ENCODE assay signal across 19 cellular contexts in genomic region chr9:8262625-8263622, GRCh38.
DNase-seq lines count a peak whose midpoint lies in the region; ATAC-seq, FAIRE-seq and TF ChIP-seq lines count a peak whose summit lies in the region.
"Had no signal": no experiment of that assay in that cellular context is flagged by ENCODE, and none has a peak within 500 bp of the region (broad histone marks: within the 10 kb centered on the region; RNA-seq: fewer than 3 reads in every experiment).

No MANE protein-coding gene starts in this region.

- no peak overlapping the region for H3K27ac ChIP-seq in foreskin keratinocyte
- H3K27ac ChIP-seq: KMS-11, RWPE1, suprapubic skin had no signal

- ATAC-seq in sciatic nerve (peak; percentile 30), foreskin keratinocyte (no peak)
- ATAC-seq: activated CD8-positive, alpha-beta T cell treated with anti-CD3 and anti-CD28 coated beads, Interleukin-2, amount 10 ng/mL, durations not matched to agents 7 days and 5 days had no signal

- H3K27me3 ChIP-seq in foreskin keratinocyte: no peaks in the 10 kb centered on the region
- H3K27me3 ChIP-seq: suprapubic skin had no signal

- intact Hi-C loops in sciatic nerve (cut with DNase I): no loop called here

- H3K4me3 ChIP-seq in epithelial cell of proximal tubule (ENCODE audit: low read depth, low read length): no peak overlapping the region
- H3K4me3 ChIP-seq: suprapubic skin had no signal

- H3K4me1 ChIP-seq in foreskin keratinocyte: no peaks in the 10 kb centered on the region
- H3K4me1 ChIP-seq: suprapubic skin had no signal

- TF ChIP-seq CTCF in epithelial cell of proximal tubule (conservative IDR thresholded peaks at IDR 0.05; ENCODE audit: low read depth, low read length): peak; percentile 13
- TF ChIP-seq CTCF in foreskin keratinocyte (conservative IDR thresholded peaks at IDR 0.05): no peak

- no peak for FAIRE-seq in GM12892 (lab: Jason Lieb, UNC)

- no peak for TF ChIP-seq POLR2A in GM12892 (IDR thresholded peaks at IDR 0.05; ENCODE audit: low read depth, low read length)

- DNase-seq in OCI-M1 (lab: John Stamatoyannopoulos, UW): peak; percentile 84
- DNase-seq in epithelial cell of proximal tubule (ENCODE audit: low read depth): no peak
- DNase-seq in kidney tubule cell (ENCODE audit: low spot score): peak; percentile 1
- no peak for DNase-seq in sciatic nerve (ENCODE audit: low spot score)
- DNase-seq in GM12892 (ENCODE audit: insufficient read length): no peak
- no peak for DNase-seq in GDM1 (lab: John Stamatoyannopoulos, UW)
- DNase-seq in foreskin keratinocyte: no peak
- no peak for DNase-seq in UCSD-AML1 (lab: John Stamatoyannopoulos, UW; ENCODE audit: unreplicated experiment)
- DNase-seq: activated CD8-positive, alpha-beta T cell treated with anti-CD3 and anti-CD28 coated beads, Interleukin-2, amount 10 ng/mL, durations not matched to agents 7 days and 5 days; activated naive CD4-positive, alpha-beta T cell treated with anti-CD3 and anti-CD28 coated beads for 36 hours; activated T-cell treated with anti-CD3 and anti-CD28 coated beads, Interleukin-2, amount 50 U/mL, for 24 hours; amniotic stem cell; CD4-positive, alpha-beta T cell; kidney glomerular epithelial cell; nephron progenitor cell; T-helper 9 cell had no signal

Comparison
In these comparisons a context has a peak if more than half of its experiments do, and no peak if none do; other contexts are left out.
1. DNase-seq: peak in OCI-M1 (single experiment) and kidney tubule cell (single experiment); none in epithelial cell of proximal tubule (single experiment), sciatic nerve (single experiment), GM12892 (single experiment), GDM1 (single experiment), foreskin keratinocyte (0 of 2) and UCSD-AML1 (single experiment).